Comparison of ENCODE assay signal across 23 cellular contexts in the genomic region with DNA sequence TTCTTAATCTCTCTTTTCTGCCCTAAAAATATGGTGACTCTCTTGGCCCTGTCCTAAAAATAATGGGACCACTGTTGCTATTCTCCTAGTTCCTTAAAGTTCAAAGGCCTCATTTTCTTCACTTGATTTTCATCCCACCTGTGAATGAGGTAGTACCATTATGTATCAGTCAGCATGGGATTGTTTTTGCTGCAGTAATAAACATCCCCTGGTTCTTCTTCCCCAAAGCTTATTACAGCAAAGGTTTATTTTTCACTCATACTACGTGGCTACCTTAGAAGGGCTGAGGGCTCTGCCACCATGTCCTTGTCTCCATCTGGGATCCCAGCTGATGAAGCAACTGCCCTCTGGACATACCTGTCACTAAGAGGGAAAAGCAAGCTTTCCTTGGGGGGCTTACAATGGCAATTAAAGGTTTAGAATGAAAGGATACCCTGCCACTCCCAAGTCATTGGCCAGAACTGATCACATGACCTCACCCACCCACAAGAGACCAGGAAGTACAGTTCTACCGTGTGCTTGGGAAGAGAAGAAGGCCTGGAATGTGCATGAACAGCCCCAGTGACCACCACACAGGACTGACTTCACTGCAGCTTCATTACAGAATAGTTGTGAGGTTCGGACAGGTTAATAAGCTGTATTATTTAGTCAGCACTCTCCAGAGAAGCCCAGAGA. TPM values are rescaled to one million over a fixed set of nuclear protein-coding genes. Genes with fewer than 3 reads are reported as not detected.
DNase-seq lines count a peak whose midpoint lies in the region; ATAC-seq and TF ChIP-seq lines count a peak whose summit lies in the region.
"Had no signal": no experiment of that assay in that cellular context is flagged by ENCODE, and none has a peak within 500 bp of the region (broad histone marks: within the 10 kb centered on the region; RNA-seq: fewer than 3 reads in every experiment).

No MANE protein-coding gene starts in this region.

- no peaks in the 10 kb centered on the region for H3K4me1 Mint-ChIP-seq in endothelial cell (ENCODE audit: unreplicated experiment)

- no peak overlapping the region for H3K4me3 ChIP-seq in right atrium auricular region
- H3K4me3 ChIP-seq: esophagus squamous epithelium had no signal

- no peak overlapping the region for H3K27ac ChIP-seq in right atrium auricular region
- H3K27ac ChIP-seq: esophagus squamous epithelium, RWPE1 had no signal

- H3K36me3 ChIP-seq in right atrium auricular region, result peaks cover 84% of the 10 kb centered on the region

- DNase-seq in left cardiac atrium, result peak; percentile 3
- DNase-seq in right atrium auricular region (ENCODE audit: low spot score), result no peak
- DNase-seq in endothelial cell (ENCODE audit: low spot score), result no peak
- no peak for DNase-seq in DMS79 treated with DMSO at 0.1 percent for 48 hours (lab: John Stamatoyannopoulos, UW)
- DNase-seq in stimulated activated CD8-positive, alpha-beta memory T cell treated with anti-CD3 and anti-CD28 coated beads, Interleukin-4, amount 100 ng/mL, for 48 hours, result no peak
- DNase-seq in DMS114 treated with DMSO at 0.1 percent for 48 hours (lab: John Stamatoyannopoulos, UW; ENCODE audit: unreplicated experiment), result no peak
- DNase-seq: ACHN; activated CD4-positive, alpha-beta T cell treated with anti-CD3 and anti-CD28 coated beads for 4 hours; activated CD8-positive, alpha-beta memory T cell treated with anti-CD3 and anti-CD28 coated beads, Interleukin-2, amount 50 U/mL, for 48 hours; activated gamma-delta T cell treated with Interleukin-2 at 50 U/mL for 16 hours; amygdala; CD4-positive, alpha-beta T cell; central memory CD4-positive, alpha-beta T cell; esophagus squamous epithelium; left ventricle myocardium superior; NCI-H1694 treated with DMSO at 0.1 percent for 48 hours; NCI-H2227 treated with DMSO at 0.1 percent for 48 hours; nucleus accumbens; stimulated activated naive CD4-positive, alpha-beta T cell treated with Interleukin-2 at 50 U/mL for 16 hours; trophoblast cell had no signal

- TF ChIP-seq CTCF in right atrium auricular region (IDR thresholded peaks at IDR 0.05) (no peak), endothelial cell (IDR thresholded peaks at IDR 0.05; ENCODE audit: unreplicated experiment) (no peak)

- peaks cover 30% of the 10 kb centered on the region for H3K36me3 Mint-ChIP-seq in endothelial cell (ENCODE audit: low read depth, unreplicated experiment)

- H3K27me3 Mint-ChIP-seq in endothelial cell (ENCODE audit: unreplicated experiment), result no peaks in the 10 kb centered on the region
- H3K27me3 Mint-ChIP-seq: CD4-positive, alpha-beta T cell had no signal

- no peaks in the 10 kb centered on the region for H3K9me3 Mint-ChIP-seq in endothelial cell (ENCODE audit: unreplicated experiment)
- H3K9me3 Mint-ChIP-seq: CD4-positive, alpha-beta T cell had no signal

- H3K4me3 Mint-ChIP-seq in endothelial cell (ENCODE audit: unreplicated experiment), result peak overlapping the region; percentile 37
- H3K4me3 Mint-ChIP-seq: CD4-positive, alpha-beta T cell had no signal

- H3K27ac Mint-ChIP-seq in endothelial cell (ENCODE audit: unreplicated experiment), result no peak overlapping the region
- H3K27ac Mint-ChIP-seq: CD4-positive, alpha-beta T cell had no signal

- H3K27me3 ChIP-seq in right atrium auricular region, result no peaks in the 10 kb centered on the region
- H3K27me3 ChIP-seq: esophagus squamous epithelium had no signal

- ATAC-seq in left cardiac atrium, result no peak
- ATAC-seq: left ventricle myocardium superior had no signal

- H3K9me3 ChIP-seq in right atrium auricular region, result no peaks in the 10 kb centered on the region
- H3K9me3 ChIP-seq: esophagus squamous epithelium had no signal

- H3K4me1 ChIP-seq in right atrium auricular region, result peaks cover 0 to 15% of the 10 kb centered on the region in 2 donors

- intact Hi-C loops in left cardiac atrium (cut with DNase I), result no loop called here

RNA-seq across cellular contexts. Expression of a gene that starts 7.8 kb away (rescaled TPM):
- total RNA-seq in left cardiac atrium (10 to 100 TPM; 22.7 to 23.1 TPM), right atrium auricular region (10 to 100 TPM; 22.6 to 41.7 TPM), endothelial cell (ENCODE audit: unreplicated experiment) (24.6 TPM)

RNA-seq across cellular contexts. Expression of a gene that starts 12.4 kb away (rescaled TPM):
- total RNA-seq in left cardiac atrium (under 1 TPM; 0.12 to 0.13 TPM), right atrium auricular region (under 1 TPM; 0.04 to 0.07 TPM), endothelial cell (ENCODE audit: unreplicated experiment) (not detected)
- total RNA-seq: CD4-positive, alpha-beta T cell; glomerular endothelial cell; left ventricle myocardium superior; M059J had no signal

RNA-seq across cellular contexts. Expression of a gene that starts 21.1 kb away (rescaled TPM):
- total RNA-seq in left cardiac atrium (under 1 TPM; 0.24 to 0.94 TPM), right atrium auricular region (under 1 TPM; 0.16 to 0.63 TPM), endothelial cell (ENCODE audit: unreplicated experiment) (8.2 TPM)

RNA-seq across cellular contexts. Expression of a gene that starts 25.5 kb away (rescaled TPM):
- total RNA-seq in left cardiac atrium (1 to 10 TPM; 8.1 to 8.2 TPM), right atrium auricular region (10 to 100 TPM in 1 of 2 donors, 1 to 10 TPM in 1; 9.7 to 11.9 TPM), endothelial cell (ENCODE audit: unreplicated experiment) (8.5 TPM)

RNA-seq across cellular contexts. Expression of a gene that starts 59.9 kb away (rescaled TPM):
- 10 to 100 TPM; 27.5 to 41.9 TPM for total RNA-seq in left cardiac atrium
- total RNA-seq in right atrium auricular region, result 10 to 100 TPM; 22.2 to 22.4 TPM
- 41.5 TPM for total RNA-seq in endothelial cell (ENCODE audit: unreplicated experiment)
